13 cellular contexts compared by ENCODE assay signal in genomic region chr11:86143429-86144030, GRCh38.
DNase-seq lines count a peak whose midpoint lies in the region; ATAC-seq and TF ChIP-seq lines count a peak whose summit lies in the region.
"Had no signal": no experiment of that assay in that cellular context is flagged by ENCODE, and none has a peak within 500 bp of the region (broad histone marks: within the 10 kb centered on the region; RNA-seq: fewer than 3 reads in every experiment).

No MANE protein-coding gene starts in this region.

- H3K27ac Mint-ChIP-seq in chondrocyte (ENCODE audit: unreplicated experiment), result no peak overlapping the region
- H3K27ac Mint-ChIP-seq: endodermal cell, neural progenitor cell, WTC11 had no signal

- peak overlapping the region in 7 of 11 experiments; percentile 27 to 94 (median 84); a peak in 13 of 22 replicates for H3K4me2 ChIP-seq in BLaER1 treated with 17β-estradiol and CSF1 and Interleukin-3, amounts not matched to agents 10 nM and 100 nM
- H3K4me2 ChIP-seq: neural progenitor cell had no signal

- TF ChIP-seq POLR2A in erythroblast (IDR thresholded peaks at IDR 0.05; ENCODE audit: low read length), result no peak

- no peaks in the 10 kb centered on the region for H4K20me1 ChIP-seq in BLaER1 treated with 17β-estradiol and CSF1 and Interleukin-3, amounts not matched to agents 10 nM and 100 nM

- no peak overlapping the region for H3K4me3 ChIP-seq in BLaER1 treated with 17β-estradiol and CSF1 and Interleukin-3, amounts not matched to agents 10 nM and 100 nM
- H3K4me3 ChIP-seq: neural progenitor cell, thoracic aorta had no signal

- H3K9ac ChIP-seq in BLaER1 treated with 17β-estradiol and CSF1 and Interleukin-3, amounts not matched to agents 10 nM and 100 nM, result peak overlapping the region in 3 of 11 experiments; percentile 7 to 24 (median 22); a peak in 4 of 22 replicates
- H3K9ac ChIP-seq: neural progenitor cell had no signal

- peaks cover 7 to 81% (median 58%) of the 10 kb centered on the region in 10 experiments; a peak in 19 of 20 replicates for H3K4me1 ChIP-seq in BLaER1 treated with 17β-estradiol and CSF1 and Interleukin-3, amounts not matched to agents 10 nM and 100 nM
- H3K4me1 ChIP-seq: neural progenitor cell had no signal

- no peak for TF ChIP-seq CTCF in chondrocyte (IDR thresholded peaks at IDR 0.05)

- peaks cover 0 to 11% (median 0%) of the 10 kb centered on the region in 11 experiments; a peak in 2 of 22 replicates for H3K9me3 ChIP-seq in BLaER1 treated with 17β-estradiol and CSF1 and Interleukin-3, amounts not matched to agents 10 nM and 100 nM (replicated peaks in 1 of 11)
- H3K9me3 ChIP-seq: thoracic aorta had no signal

- in situ Hi-C loops in G401 (cut with HindIII; ENCODE audit: low sequenced_read_pairs), result no loop called here

- no peaks in the 10 kb centered on the region for H3K9me3 Mint-ChIP-seq in chondrocyte (ENCODE audit: low read depth)
- H3K9me3 Mint-ChIP-seq: endodermal cell, neural progenitor cell, WTC11 had no signal

- no peaks in the 10 kb centered on the region for H3K27me3 Mint-ChIP-seq in chondrocyte (ENCODE audit: low read depth)

- ATAC-seq in GM18873 (IDR thresholded peaks at IDR 0.05; ENCODE audit: low FRiP score, unreplicated experiment) (peak; percentile 61), HG02973 (IDR thresholded peaks at IDR 0.05; ENCODE audit: unreplicated experiment) (no peak), GM21367 (IDR thresholded peaks at IDR 0.05; ENCODE audit: unreplicated experiment) (no peak)
- ATAC-seq: WTC11 had no signal

- H3K4me3 Mint-ChIP-seq in chondrocyte (ENCODE audit: unreplicated experiment), result no peak overlapping the region
- H3K4me3 Mint-ChIP-seq: endodermal cell, neural progenitor cell, WTC11 had no signal

- H3K27me3 ChIP-seq in BLaER1 treated with 17β-estradiol and CSF1 and Interleukin-3, amounts not matched to agents 10 nM and 100 nM, result no peaks in the 10 kb centered on the region
- H3K27me3 ChIP-seq: neural progenitor cell had no signal

- H3K27ac ChIP-seq in BLaER1 treated with 17β-estradiol and CSF1 and Interleukin-3, amounts not matched to agents 10 nM and 100 nM, result peak overlapping the region in 7 of 11 experiments; percentile 39 to 93 (median 89); a peak in 13 of 22 replicates
- H3K27ac ChIP-seq: neural progenitor cell, thoracic aorta had no signal

- no peaks in the 10 kb centered on the region for H3K36me3 Mint-ChIP-seq in chondrocyte (ENCODE audit: low read depth)
- H3K36me3 Mint-ChIP-seq: neural progenitor cell, WTC11 had no signal

- H3K36me3 ChIP-seq in BLaER1 treated with 17β-estradiol and CSF1 and Interleukin-3, amounts not matched to agents 10 nM and 100 nM, result no peaks in the 10 kb centered on the region; a peak in 1 of 22 replicates
- H3K36me3 ChIP-seq: neural progenitor cell, thoracic aorta had no signal

- peak; percentile 92 for DNase-seq in MV-4-11 (lab: John Stamatoyannopoulos, UW)
- DNase-seq in erythroblast (lab: John Stamatoyannopoulos, UW), result peak; percentile 79 to 93
- no peak for DNase-seq in chondrocyte (ENCODE audit: low spot score)
- DNase-seq in G401 (ENCODE audit: low spot score), result no peak
- DNase-seq: endodermal cell; stimulated activated CD4-positive, alpha-beta T cell treated with anti-CD3 and anti-CD28 coated beads, Interleukin-2, amount 100 ng/mL, for 24 hours had no signal

- peaks cover 49% of the 10 kb centered on the region for H3K4me1 Mint-ChIP-seq in chondrocyte (ENCODE audit: low read depth)

Comparison
In these comparisons a context has a peak if more than half of its experiments do, and no peak if none do; other contexts are left out.
1. DNase-seq: peak in MV-4-11 (single experiment) and erythroblast (2 of 2); none in chondrocyte (single experiment) and G401 (single experiment).